Comparison of ENCODE assay signal across 8 cellular contexts in the genomic region with DNA sequence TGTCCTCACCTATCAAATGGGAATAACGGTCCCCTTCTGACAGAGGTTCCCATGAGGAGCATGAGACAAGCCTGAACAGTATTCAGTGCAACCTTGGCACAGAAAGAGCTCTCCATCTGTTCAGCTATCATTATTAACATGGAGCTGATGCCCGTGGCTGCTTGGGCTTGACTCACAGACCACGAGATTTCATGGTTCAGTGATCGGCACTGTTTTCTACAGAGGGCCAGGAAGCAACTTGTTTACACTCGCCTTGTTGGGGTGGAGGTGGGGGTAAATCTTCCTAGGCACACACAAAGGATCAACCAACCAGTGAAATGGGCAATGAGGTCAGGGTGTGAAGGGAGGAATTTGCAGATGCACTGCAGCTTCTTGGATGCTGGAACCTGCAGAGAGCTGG.
DNase-seq lines count a peak whose midpoint lies in the region; ATAC-seq, FAIRE-seq and TF ChIP-seq lines count a peak whose summit lies in the region.

No MANE protein-coding gene starts in this region.

- no peak overlapping the region for H3K27ac Mint-ChIP-seq in MCF 10A (ENCODE audit: low read depth, unreplicated experiment)
- H3K27ac Mint-ChIP-seq in stimulated activated naive CD8-positive, alpha-beta T cell treated with anti-CD3 and anti-CD28 coated beads, Interleukin-15, amount 100 ng/mL, for 72 hours: no peak overlapping the region

- peaks cover 29% of the 10 kb centered on the region for H3K36me3 Mint-ChIP-seq in MCF 10A (ENCODE audit: insufficient read depth, unreplicated experiment)

- no peak overlapping the region for H3K27ac ChIP-seq in breast epithelium

- POLR2A ChIA-PET in MCF 10A (lab: Yijun Ruan, JAX): interaction anchor here (0.5 to 1.3 kb wide), 8 partner anchors 119 to 970 kb away, joined by 3 to 4 read pairs (median 3); no protein-coding TSS in a partner anchor

- TF ChIP-seq POLR2A in breast epithelium (IDR thresholded peaks at IDR 0.05): no peak

- H3K36me3 ChIP-seq in breast epithelium: no peaks in the 10 kb centered on the region

- H3K4me1 Mint-ChIP-seq in MCF 10A (ENCODE audit: insufficient read depth, unreplicated experiment): peaks cover 3% of the 10 kb centered on the region
- H3K4me1 Mint-ChIP-seq in stimulated activated naive CD8-positive, alpha-beta T cell treated with anti-CD3 and anti-CD28 coated beads, Interleukin-15, amount 100 ng/mL, for 72 hours: peaks cover 5% of the 10 kb centered on the region

- peak; percentile 30 for DNase-seq in MCF 10A (ENCODE audit: unreplicated experiment)
- no peak for DNase-seq in breast epithelium (ENCODE audit: low spot score in 2 of 2)
- peak; percentile 48 for DNase-seq in RCC 7860 (ENCODE audit: low spot score)
- DNase-seq in NCI-H1436 (lab: John Stamatoyannopoulos, UW): no peak
- DNase-seq in GDM1 (lab: John Stamatoyannopoulos, UW): no peak
- no peak for DNase-seq in central memory CD4-positive, alpha-beta T cell
- DNase-seq in stimulated activated naive CD8-positive, alpha-beta T cell treated with anti-CD3 and anti-CD28 coated beads, Interleukin-15, amount 100 ng/mL, for 72 hours: no peak

- TF ChIP-seq CTCF in MCF 10A (IDR thresholded peaks at IDR 0.05; ENCODE audit: unreplicated experiment): no peak
- TF ChIP-seq CTCF in breast epithelium (IDR thresholded peaks at IDR 0.05): no peak

- H3K4me3 Mint-ChIP-seq in MCF 10A (ENCODE audit: unreplicated experiment): no peak overlapping the region
- H3K4me3 Mint-ChIP-seq in stimulated activated naive CD8-positive, alpha-beta T cell treated with anti-CD3 and anti-CD28 coated beads, Interleukin-15, amount 100 ng/mL, for 72 hours: no peak overlapping the region

- no peaks in the 10 kb centered on the region for H3K4me1 ChIP-seq in breast epithelium

- H3K9me3 Mint-ChIP-seq in MCF 10A (ENCODE audit: unreplicated experiment): peaks cover 7% of the 10 kb centered on the region
- H3K9me3 Mint-ChIP-seq in stimulated activated naive CD8-positive, alpha-beta T cell treated with anti-CD3 and anti-CD28 coated beads, Interleukin-15, amount 100 ng/mL, for 72 hours: peaks cover 9 to 13% of the 10 kb centered on the region in 2 donors

- peak; percentile 76 for ATAC-seq in HG03103 (IDR thresholded peaks at IDR 0.05; ENCODE audit: low read depth, unreplicated experiment)
- ATAC-seq in stimulated activated naive CD8-positive, alpha-beta T cell treated with anti-CD3 and anti-CD28 coated beads, Interleukin-15, amount 100 ng/mL, for 72 hours: no peak

- H3K27me3 Mint-ChIP-seq in MCF 10A (ENCODE audit: insufficient read depth, unreplicated experiment): no peaks in the 10 kb centered on the region
- no peaks in the 10 kb centered on the region for H3K27me3 Mint-ChIP-seq in stimulated activated naive CD8-positive, alpha-beta T cell treated with anti-CD3 and anti-CD28 coated beads, Interleukin-15, amount 100 ng/mL, for 72 hours

- H3K27me3 ChIP-seq in breast epithelium: no peaks in the 10 kb centered on the region

- no peaks in the 10 kb centered on the region for H3K9me3 ChIP-seq in breast epithelium

- FAIRE-seq in RCC 7860 (lab: Jason Lieb, UNC): peak; percentile 46

- H3K4me3 ChIP-seq in breast epithelium: no peak overlapping the region

- intact Hi-C loops in MCF 10A (cut with micrococcal nuclease) (no loop called here), breast epithelium (cut with DNase I; ENCODE audit: low total_unique reads) (no loop called here)

- no TSS peak for BruUV-seq in MCF 10A (replicated peaks; lab: Mats Ljungman, UMichigan)

- CTCF ChIA-PET in MCF 10A (lab: Yijun Ruan, JAX): interaction anchor here (0.5 to 3.8 kb wide), 5 partner anchors 9 to 262 kb away, joined by 3 to 21 read pairs (median 12); no protein-coding TSS in a partner anchor

Comparison
In these comparisons a context has a peak if more than half of its experiments do, and no peak if none do; other contexts are left out.
1. DNase-seq: peak in MCF 10A (single experiment) and RCC 7860 (single experiment); none in breast epithelium (0 of 2), NCI-H1436 (single experiment), GDM1 (single experiment), central memory CD4-positive, alpha-beta T cell (single experiment) and stimulated activated naive CD8-positive, alpha-beta T cell treated with anti-CD3 and anti-CD28 coated beads, Interleukin-15, amount 100 ng/mL, for 72 hours (0 of 2).